In genomic region chrX:142593470-142593869, GRCh38 we compare ENCODE assay signal across 9 cellular contexts.
"Had no signal": no experiment of that assay in that cellular context is flagged by ENCODE, and none has a peak within 500 bp of the region (broad histone marks: within the 10 kb centered on the region; RNA-seq: fewer than 3 reads in every experiment).

No MANE protein-coding gene starts in this region.

- H2AFZ ChIP-seq: GM23248 had no signal

- DNase-seq: GM23248, GOT3, H7, HFFc6, KBM-7 had no signal

- ATAC-seq: HCT116, HepG2 had no signal

- H3K27ac ChIP-seq: GM23248, HL-60 had no signal

- H3K9ac ChIP-seq: GM23248 had no signal

- H3K4me1 ChIP-seq: HAP-1 had no signal

- H3K4me3 ChIP-seq: GM23248, HAP-1 had no signal

- H3K9me3 ChIP-seq: HAP-1 had no signal

- H3K36me3 ChIP-seq: HAP-1 had no signal
